In the genomic region with DNA sequence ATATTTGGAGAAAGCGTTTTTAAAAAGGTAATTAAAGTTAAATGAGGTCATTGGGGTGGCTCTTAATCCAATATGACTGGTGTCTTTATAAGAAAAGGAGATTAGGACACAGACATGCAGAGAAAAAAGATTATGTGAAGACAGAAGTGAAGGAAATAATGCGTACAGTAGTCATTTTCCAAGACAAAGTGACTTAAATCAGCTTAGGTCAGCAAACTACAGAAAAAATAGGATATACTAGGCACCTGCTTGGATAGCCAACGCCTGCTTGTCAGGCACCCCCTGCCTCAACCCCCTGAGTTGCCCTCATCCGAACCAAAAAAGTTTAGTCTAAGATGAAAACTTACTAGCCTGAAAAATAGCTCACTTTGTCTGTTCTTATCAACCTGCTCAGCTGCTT, we compare ENCODE assay signal across 9 cellular contexts. TPM values are rescaled to one million over a fixed set of nuclear protein-coding genes. Genes with fewer than 3 reads are reported as not detected.
"Had no signal": no experiment of that assay in that cellular context is flagged by ENCODE, and none has a peak within 500 bp of the region (broad histone marks: within the 10 kb centered on the region; RNA-seq: fewer than 3 reads in every experiment).

No MANE protein-coding gene starts in this region.

- DNase-seq: GM23248, H9, HCEC 1CT, KG1 had no signal

- H2AFZ ChIP-seq: GM23248 had no signal

- H3K27ac ChIP-seq: GM23248 had no signal

- H3K4me3 ChIP-seq: GM23248 had no signal

- FAIRE-seq: H1, H54, HTR-8/SVneo had no signal

- H3K9ac ChIP-seq: GM23248 had no signal

RNA-seq across cellular contexts. Expression of gene SPAG17, which starts 58.2 kb away (rescaled TPM):
- total RNA-seq: GM23248, HT-29 had no signal
- polyA plus RNA-seq: IgD-negative memory B cell had no signal
